ENCODE assay signal across 24 cellular contexts in genomic region chr9:137717776-137718327, GRCh38.
A peak's percentile ranks its signal among the peaks of the same experiment; 100 is the strongest.
DNase-seq lines count a peak whose midpoint lies in the region; ATAC-seq lines count a peak whose summit lies in the region.
"Had no signal": no experiment of that assay in that cellular context is flagged by ENCODE, and none has a peak within 500 bp of the region (broad histone marks: within the 10 kb centered on the region; RNA-seq: fewer than 3 reads in every experiment).

No MANE protein-coding gene starts in this region.

- no peaks in the 10 kb centered on the region for H3K27me3 ChIP-seq in trophoblast cell (ENCODE audit: insufficient read depth, low read length)
- H3K27me3 ChIP-seq: BE2C, Peyer's patch, SJCRH30, vagina had no signal

- H3K14ac ChIP-seq in trophoblast cell (ENCODE audit: low read length) = no peak overlapping the region

- H3K36me3 Mint-ChIP-seq in activated CD8-positive, alpha-beta memory T cell treated with anti-CD3 and anti-CD28 coated beads, Interleukin-2, amount 10 ng/mL, durations not matched to agents 7 days and 5 days = peaks cover 79% of the 10 kb centered on the region
- peaks cover 15% of the 10 kb centered on the region for H3K36me3 Mint-ChIP-seq in IgD-negative memory B cell
- H3K36me3 Mint-ChIP-seq in effector memory CD8-positive, alpha-beta T cell (ENCODE audit: insufficient read depth) = peaks cover 69% of the 10 kb centered on the region

- no peak overlapping the region for H3K4ac ChIP-seq in trophoblast cell (ENCODE audit: low read depth, low read length)

- H4K91ac ChIP-seq in trophoblast cell (ENCODE audit: low read depth, low read length) = no peak overlapping the region

- H3K27me3 Mint-ChIP-seq in activated CD8-positive, alpha-beta memory T cell treated with anti-CD3 and anti-CD28 coated beads, Interleukin-2, amount 10 ng/mL, durations not matched to agents 7 days and 5 days = no peaks in the 10 kb centered on the region
- H3K27me3 Mint-ChIP-seq in IgD-negative memory B cell = no peaks in the 10 kb centered on the region
- no peaks in the 10 kb centered on the region for H3K27me3 Mint-ChIP-seq in effector memory CD8-positive, alpha-beta T cell
- H3K27me3 Mint-ChIP-seq: activated naive CD8-positive, alpha-beta T cell had no signal

- DNase-seq in activated CD8-positive, alpha-beta memory T cell treated with anti-CD3 and anti-CD28 coated beads, Interleukin-2, amount 10 ng/mL, durations not matched to agents 7 days and 5 days = no peak
- no peak for DNase-seq in activated CD8-positive, alpha-beta memory T cell treated with anti-CD3 and anti-CD28 coated beads, Interleukin-2, amount 50 U/mL, for 4 hours
- no peak for DNase-seq in effector memory CD8-positive, alpha-beta T cell
- DNase-seq in trophoblast cell = no peak
- no peak for DNase-seq in occipital lobe (lab: John Stamatoyannopoulos, UW)
- DNase-seq in EL = no peak
- DNase-seq: activated CD4-positive, alpha-beta T cell treated with anti-CD3 and anti-CD28 coated beads, Interleukin-2, amount 50 U/mL, for 4 hours; BE2C; cerebellar nuclear complex; DMS79; glutamatergic neuron; NCI-H2171; NCI-H526; nucleus accumbens; Peyer's patch; SJCRH30 had no signal

- no peak overlapping the region for H3K4me3 Mint-ChIP-seq in activated CD8-positive, alpha-beta memory T cell treated with anti-CD3 and anti-CD28 coated beads, Interleukin-2, amount 10 ng/mL, durations not matched to agents 7 days and 5 days
- H3K4me3 Mint-ChIP-seq in IgD-negative memory B cell = peak overlapping the region in 3 of 4 donors; percentile 55 to 73 (median 73)
- no peak overlapping the region for H3K4me3 Mint-ChIP-seq in effector memory CD8-positive, alpha-beta T cell
- H3K4me3 Mint-ChIP-seq: activated naive CD8-positive, alpha-beta T cell had no signal

- no CpG with 5 or more reads among the region's 28 CpGs for WGBS in trophoblast cell (ENCODE audit: extremely low coverage, insufficient coverage, insufficient read length)

- H2BK5ac ChIP-seq in trophoblast cell (ENCODE audit: low read depth, low read length, poor library complexity) = no peak overlapping the region

- no peak overlapping the region for H3K9ac ChIP-seq in trophoblast cell (ENCODE audit: low read length)

- no peak overlapping the region for H4K12ac ChIP-seq in trophoblast cell (ENCODE audit: low read depth, low read length)

- H2AFZ ChIP-seq in trophoblast cell (ENCODE audit: insufficient read depth, low read length, poor library complexity) = no peak overlapping the region

- no peaks in the 10 kb centered on the region for H3K79me1 ChIP-seq in trophoblast cell (ENCODE audit: low read length)

- H3K23ac ChIP-seq in trophoblast cell (ENCODE audit: low read length) = no peak overlapping the region

- H4K8ac ChIP-seq in trophoblast cell (ENCODE audit: low read depth, low read length) = no peak overlapping the region

- ATAC-seq in activated CD8-positive, alpha-beta memory T cell treated with anti-CD3 and anti-CD28 coated beads, Interleukin-2, amount 10 ng/mL, durations not matched to agents 7 days and 5 days = no peak
- ATAC-seq in effector memory CD8-positive, alpha-beta T cell (replicated peaks) = no peak
- ATAC-seq in GM21423 (IDR thresholded peaks at IDR 0.05; ENCODE audit: unreplicated experiment) = no peak
- ATAC-seq: A549 had no signal

- peaks cover 0 to 3% of the 10 kb centered on the region in 2 experiments for H3K4me1 ChIP-seq in trophoblast cell (ENCODE audit: control insufficient read depth in 1 of 2, insufficient read depth in 2 of 2, low read length in 2 of 2)
- H3K4me1 ChIP-seq: A549, BE2C, Peyer's patch, SJCRH30 had no signal

- H3K4me3 ChIP-seq in trophoblast cell (ENCODE audit: low read depth, low read length) = peak overlapping the region; percentile 23
- H3K4me3 ChIP-seq: A549, lung, Peyer's patch, SJCRH30, skin epidermis, vagina had no signal

- H3K18ac ChIP-seq in trophoblast cell (ENCODE audit: low read length) = no peak overlapping the region

- H2BK12ac ChIP-seq in trophoblast cell (ENCODE audit: low read length) = no peak overlapping the region

- CTCF ChIA-PET in activated CD8-positive, alpha-beta memory T cell treated with anti-CD3 and anti-CD28 coated beads, Interleukin-2, amount 10 ng/mL, durations not matched to agents 7 days and 5 days (lab: Charles Lee) = no interaction called here

- H3K4me2 ChIP-seq in trophoblast cell (ENCODE audit: low read length) = no peak overlapping the region
- H3K4me2 ChIP-seq: A549 had no signal

- no peak overlapping the region for H2AK5ac ChIP-seq in trophoblast cell (ENCODE audit: low read length)

- peak overlapping the region; percentile 68 for H3K27ac Mint-ChIP-seq in activated CD8-positive, alpha-beta memory T cell treated with anti-CD3 and anti-CD28 coated beads, Interleukin-2, amount 10 ng/mL, durations not matched to agents 7 days and 5 days
- peak overlapping the region; percentile 82 to 94 (median 89) for H3K27ac Mint-ChIP-seq in IgD-negative memory B cell
- H3K27ac Mint-ChIP-seq in effector memory CD8-positive, alpha-beta T cell = peak overlapping the region; percentile 41 to 90

- peaks cover 37% of the 10 kb centered on the region for H3K9me3 Mint-ChIP-seq in activated CD8-positive, alpha-beta memory T cell treated with anti-CD3 and anti-CD28 coated beads, Interleukin-2, amount 10 ng/mL, durations not matched to agents 7 days and 5 days (ENCODE audit: low read depth)
- H3K9me3 Mint-ChIP-seq in IgD-negative memory B cell = peaks cover 3 to 15% (median 7%) of the 10 kb centered on the region in 3 donors
- peaks cover 4 to 14% of the 10 kb centered on the region in 2 donors for H3K9me3 Mint-ChIP-seq in effector memory CD8-positive, alpha-beta T cell

- no peak overlapping the region for H3K27ac ChIP-seq in trophoblast cell (ENCODE audit: low read depth, low read length)
- H3K27ac ChIP-seq: A549, Peyer's patch, SJCRH30, skin epidermis, vagina, VCaP had no signal

- H3K9me3 ChIP-seq in trophoblast cell (ENCODE audit: insufficient read depth, low read depth, low read length) = peaks cover 10% of the 10 kb centered on the region
- H3K9me3 ChIP-seq: Peyer's patch, vagina had no signal

- H3K79me2 ChIP-seq in trophoblast cell (ENCODE audit: control insufficient read depth, insufficient read depth, low read length, poor library complexity) = peaks cover 4% of the 10 kb centered on the region

- no peak overlapping the region for H2BK120ac ChIP-seq in trophoblast cell (ENCODE audit: insufficient read depth, low read length, poor library complexity)

- peaks cover 34 to 42% of the 10 kb centered on the region in 2 experiments for H3K36me3 ChIP-seq in trophoblast cell (ENCODE audit: control insufficient read depth in 1 of 2, insufficient read depth in 2 of 2, low read length in 2 of 2)

- H3K4me1 Mint-ChIP-seq in activated CD8-positive, alpha-beta memory T cell treated with anti-CD3 and anti-CD28 coated beads, Interleukin-2, amount 10 ng/mL, durations not matched to agents 7 days and 5 days = peaks cover 12% of the 10 kb centered on the region
- H3K4me1 Mint-ChIP-seq in IgD-negative memory B cell = peaks cover 21 to 29% (median 22%) of the 10 kb centered on the region in 3 donors
- H3K4me1 Mint-ChIP-seq in effector memory CD8-positive, alpha-beta T cell (ENCODE audit: low read depth in 2 of 2) = peaks cover 31 to 35% of the 10 kb centered on the region in 2 donors

Comparison
In these comparisons a context has a peak if more than half of its experiments do, and no peak if none do; other contexts are left out.
1. H3K4me3 Mint-ChIP-seq: peak in IgD-negative memory B cell (3 of 4); none in activated CD8-positive, alpha-beta memory T cell treated with anti-CD3 and anti-CD28 coated beads, Interleukin-2, amount 10 ng/mL, durations not matched to agents 7 days and 5 days (single experiment) and effector memory CD8-positive, alpha-beta T cell (0 of 2).
2. Peak in every context shown above with its lines, with median percentiles within 50 percentile points of each other: H3K27ac Mint-ChIP-seq.